ENCODE assay signal across 8 cellular contexts in the genomic region with DNA sequence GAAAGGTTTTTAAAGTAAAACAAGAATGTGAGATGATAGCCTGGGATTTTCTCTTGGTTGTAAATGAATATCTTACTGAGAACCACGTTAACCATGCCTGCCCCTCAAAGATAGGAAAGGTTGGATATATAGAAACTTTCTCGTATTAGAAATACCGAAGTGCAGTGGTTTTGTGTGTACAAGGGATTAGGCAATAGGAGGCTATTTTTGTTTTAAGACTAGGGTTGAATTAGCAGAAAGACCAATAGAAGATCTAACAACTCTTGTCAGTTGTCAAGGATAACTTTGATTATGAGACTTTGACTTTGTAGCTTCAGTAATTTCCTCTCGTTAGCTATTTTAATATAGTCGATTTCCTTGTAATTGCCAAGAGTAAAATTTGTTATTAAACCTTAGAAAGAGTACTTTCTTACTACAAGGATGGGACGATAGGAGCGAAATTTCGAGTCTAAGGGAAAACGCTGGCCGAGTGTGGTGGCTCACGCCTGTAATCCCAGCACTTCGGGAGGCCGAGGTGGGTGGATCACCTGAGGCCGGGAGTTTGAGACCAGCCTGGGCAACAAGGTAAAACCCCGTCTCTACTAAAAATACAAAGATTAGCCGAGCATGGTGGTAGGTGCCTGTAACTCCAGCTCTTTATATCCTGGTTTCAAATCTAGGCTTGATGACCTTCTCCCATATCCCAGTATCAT. TPM values are rescaled to one million over a fixed set of nuclear protein-coding genes. Genes with fewer than 3 reads are reported as not detected.
DNase-seq lines count a peak whose midpoint lies in the region; ATAC-seq and TF ChIP-seq lines count a peak whose summit lies in the region.

No MANE protein-coding gene starts in this region.

- intact Hi-C loops in activated T-helper 2 cell treated with anti-CD3 and anti-CD28 coated beads, Interferon-gamma antibody, Interleukin-2, Interleukin-4, amounts not matched to agents 10 μg/mL and 5 μg/mL and 100 μg/mL, durations not matched to agents 14 hours and 24 hours and 36 hours (cut with micrococcal nuclease), result loop anchor here (5.0 to 10.0 kb wide), 2 partner anchors 205 to 748 kb away; a partner anchor contains a TSS

- peaks cover 56% of the 10 kb centered on the region for H3K4me1 Mint-ChIP-seq in activated T-helper 2 cell treated with anti-CD3 and anti-CD28 coated beads, Interferon-gamma antibody, Interleukin-2, Interleukin-4, amounts not matched to agents 10 μg/mL and 5 μg/mL and 100 μg/mL, durations not matched to agents 14 hours and 24 hours and 36 hours (ENCODE audit: low read depth)

- peaks cover 2% of the 10 kb centered on the region; the same call in 1 of the 2 replicates for H3K9me3 ChIP-seq in AG04450 (ENCODE audit: control insufficient read depth, insufficient read depth, low read length)
- H3K9me3 ChIP-seq in upper lobe of left lung, result no peaks in the 10 kb centered on the region

- TF ChIP-seq POLR2A in upper lobe of left lung (IDR thresholded peaks at IDR 0.05), result no peak

- CTCF ChIA-PET in AG04450 (lab: Charles Lee), result interaction anchor here (1.2 to 1.7 kb wide), 3 partner anchors 19 to 276 kb away, joined by 4 to 6 read pairs (median 4); no protein-coding TSS in a partner anchor

- peaks cover 29 to 43% (median 32%) of the 10 kb centered on the region in 4 donors for H3K4me1 ChIP-seq in upper lobe of left lung

- H3K27ac Mint-ChIP-seq in activated T-helper 2 cell treated with anti-CD3 and anti-CD28 coated beads, Interferon-gamma antibody, Interleukin-2, Interleukin-4, amounts not matched to agents 10 μg/mL and 5 μg/mL and 100 μg/mL, durations not matched to agents 14 hours and 24 hours and 36 hours, result peak overlapping the region; percentile 86

- TF ChIP-seq EP300 in upper lobe of left lung (IDR thresholded peaks at IDR 0.05), result no peak

- TF ChIP-seq CTCF in AG04450 (IDR thresholded peaks at IDR 0.05; ENCODE audit: low read depth, low read length) (no peak), upper lobe of left lung (IDR thresholded peaks at IDR 0.05) (no peak)

- H3K27ac ChIP-seq in AG04450 (ENCODE audit: low read depth, low read length) (no peak overlapping the region), layer of hippocampus (ENCODE audit: low read depth, low read length) (peak overlapping the region; percentile 90), upper lobe of left lung (peak overlapping the region; percentile 93 to 97 (median 94))

- WGBS in upper lobe of left lung, 2 donors, result 71 to 76% methylated on average over 16 of the region's 16 CpGs

- no peaks in the 10 kb centered on the region for H3K36me3 ChIP-seq in upper lobe of left lung

- DNase-seq in AG04450 (ENCODE audit: low read depth, low spot score), result no peak
- peak; percentile 12 for DNase-seq in HCEC 1CT
- no peak for DNase-seq in activated T-helper 2 cell treated with anti-CD3 and anti-CD28 coated beads, Interferon-gamma antibody, Interleukin-2, Interleukin-4, amounts not matched to agents 10 μg/mL and 5 μg/mL and 100 μg/mL, durations not matched to agents 14 hours and 24 hours and 36 hours (ENCODE audit: low spot score)
- no peak for DNase-seq in upper lobe of left lung
- no peak for DNase-seq in glomerular visceral epithelial cell (ENCODE audit: extremely low spot score)
- DNase-seq in cerebellar cortex (ENCODE audit: low spot score), result no peak
- DNase-seq in NCI-H1694 treated with DMSO at 0.1 percent for 48 hours (lab: John Stamatoyannopoulos, UW), result no peak

- no peak for ATAC-seq in upper lobe of left lung (ENCODE audit: low FRiP score in 2 of 2)

- POLR2A ChIA-PET in AG04450 (lab: Yijun Ruan, JAX), result interaction anchor here (2.0 kb wide), 1 partner anchor 55 kb away, joined by 12 read pairs; no protein-coding TSS in a partner anchor

- H3K4me3 ChIP-seq in AG04450 (ENCODE audit: low read depth, low read length) (peak overlapping the region; percentile 88), upper lobe of left lung (peak overlapping the region; percentile 23 to 94 (median 82))

- H3K27me3 ChIP-seq in AG04450 (ENCODE audit: control insufficient read depth, insufficient read depth, low read length), result no peaks in the 10 kb centered on the region
- no peaks in the 10 kb centered on the region for H3K27me3 ChIP-seq in layer of hippocampus (ENCODE audit: control insufficient read depth, insufficient read depth, low read length)
- no peaks in the 10 kb centered on the region for H3K27me3 ChIP-seq in upper lobe of left lung

- no peaks in the 10 kb centered on the region for H3K27me3 Mint-ChIP-seq in activated T-helper 2 cell treated with anti-CD3 and anti-CD28 coated beads, Interferon-gamma antibody, Interleukin-2, Interleukin-4, amounts not matched to agents 10 μg/mL and 5 μg/mL and 100 μg/mL, durations not matched to agents 14 hours and 24 hours and 36 hours (ENCODE audit: low read depth)

- peak overlapping the region; percentile 100 for H3K4me3 Mint-ChIP-seq in activated T-helper 2 cell treated with anti-CD3 and anti-CD28 coated beads, Interferon-gamma antibody, Interleukin-2, Interleukin-4, amounts not matched to agents 10 μg/mL and 5 μg/mL and 100 μg/mL, durations not matched to agents 14 hours and 24 hours and 36 hours (ENCODE audit: low read depth)

- peaks cover 43% of the 10 kb centered on the region for H3K36me3 Mint-ChIP-seq in activated T-helper 2 cell treated with anti-CD3 and anti-CD28 coated beads, Interferon-gamma antibody, Interleukin-2, Interleukin-4, amounts not matched to agents 10 μg/mL and 5 μg/mL and 100 μg/mL, durations not matched to agents 14 hours and 24 hours and 36 hours (ENCODE audit: low read depth)

- H3K9me3 Mint-ChIP-seq in activated T-helper 2 cell treated with anti-CD3 and anti-CD28 coated beads, Interferon-gamma antibody, Interleukin-2, Interleukin-4, amounts not matched to agents 10 μg/mL and 5 μg/mL and 100 μg/mL, durations not matched to agents 14 hours and 24 hours and 36 hours, result peaks cover 5% of the 10 kb centered on the region

RNA-seq across cellular contexts. Expression of a gene that starts 0.8 kb away (rescaled TPM):
- 20.8 and 30.9 TPM in 2 replicates for polyA plus RNA-seq in AG04450 (2011; rRNA removed)
- 15.6 and 41.2 TPM in 2 replicates for polyA minus RNA-seq in AG04450 (2011; rRNA and poly(A)+ RNA removed)
- total RNA-seq in activated T-helper 2 cell treated with anti-CD3 and anti-CD28 coated beads, Interferon-gamma antibody, Interleukin-2, Interleukin-4, amounts not matched to agents 10 μg/mL and 5 μg/mL and 100 μg/mL, durations not matched to agents 14 hours and 24 hours and 36 hours, result 41.4 and 42.6 TPM in 2 replicates
- 10 to 100 TPM; 19.2 to 55.3 (median 29.6) TPM for total RNA-seq in upper lobe of left lung

RNA-seq across cellular contexts. Expression of a gene that starts 1.1 kb away (rescaled TPM):
- polyA plus RNA-seq in AG04450 (2011; rRNA removed), result 17.1 and 18.1 TPM in 2 replicates
- 28.9 and 32.3 TPM in 2 replicates for polyA minus RNA-seq in AG04450 (2011; rRNA and poly(A)+ RNA removed)
- 38.6 and 43.7 TPM in 2 replicates for total RNA-seq in activated T-helper 2 cell treated with anti-CD3 and anti-CD28 coated beads, Interferon-gamma antibody, Interleukin-2, Interleukin-4, amounts not matched to agents 10 μg/mL and 5 μg/mL and 100 μg/mL, durations not matched to agents 14 hours and 24 hours and 36 hours
- 10 to 100 TPM; 22.3 to 79.3 (median 58.0) TPM for total RNA-seq in upper lobe of left lung
